ENCODE assay signal across 1 cellular context in genomic region chr2:60707750-60708371, GRCh38.
TF ChIP-seq lines count a peak whose summit lies in the region.

No MANE protein-coding gene starts in this region.

TF ChIP-seq in HepG2, 621 proteins besides CTCF, POLR2A, EP300 and RAD21 (continued from another document):
- peak; percentile 28; the same call in 1 of the 2 replicates for TF ChIP-seq ZNF687 (CRISPR knock-in tag; IDR thresholded peaks at IDR 0.05)
- peak; percentile 43; the same call in 1 of the 2 replicates for TF ChIP-seq ARID3A (IDR thresholded peaks at IDR 0.05; ENCODE audit: low read depth, low read length)
- TF ChIP-seq, protein P1, sequence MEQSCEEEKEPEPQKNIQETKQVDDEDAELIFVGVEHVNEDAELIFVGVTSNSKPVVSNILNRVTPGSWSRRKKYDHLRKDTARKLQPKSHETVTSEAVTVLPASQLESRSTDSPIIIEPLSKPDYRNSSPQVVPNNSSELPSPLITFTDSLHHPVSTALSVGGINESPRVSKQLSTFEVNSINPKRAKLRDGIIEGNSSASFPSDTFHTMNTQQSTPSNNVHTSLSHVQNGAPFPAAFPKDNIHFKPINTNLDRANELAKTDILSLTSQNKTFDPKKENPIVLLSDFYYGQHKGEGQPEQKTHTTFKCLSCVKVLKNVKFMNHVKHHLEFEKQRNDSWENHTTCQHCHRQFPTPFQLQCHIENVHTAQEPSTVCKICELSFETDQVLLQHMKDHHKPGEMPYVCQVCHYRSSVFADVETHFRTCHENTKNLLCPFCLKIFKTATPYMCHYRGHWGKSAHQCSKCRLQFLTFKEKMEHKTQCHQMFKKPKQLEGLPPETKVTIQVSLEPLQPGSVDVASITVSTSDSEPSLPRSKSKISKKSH (CRISPR knock-in tag; IDR thresholded peaks at IDR 0.05; ENCODE audit: borderline replicate concordance), result 0 out of 2 replicates have a peak, but pooled peaks have one; percentile 52
- TF ChIP-seq NRL (CRISPR knock-in tag; IDR thresholded peaks at IDR 0.05; ENCODE audit: borderline replicate concordance), result 0 out of 2 replicates have a peak, but pooled peaks have one; percentile 60
- TF ChIP-seq ZNF224 (CRISPR knock-in tag; IDR thresholded peaks at IDR 0.05), result no peak
- peak; percentile 55 for TF ChIP-seq SMC3 (IDR thresholded peaks at IDR 0.05; ENCODE audit: low read length)
- 0 out of 2 replicates have a peak, but pooled peaks have one; percentile 34 for TF ChIP-seq ARNT2 (CRISPR knock-in tag; IDR thresholded peaks at IDR 0.05; ENCODE audit: low read depth)
- 0 out of 2 replicates have a peak, but pooled peaks have one; percentile 27 for TF ChIP-seq ATF7-NPFF (CRISPR knock-in tag; IDR thresholded peaks at IDR 0.05; ENCODE audit: low read depth)
- TF ChIP-seq TCF12 (IDR thresholded peaks at IDR 0.05), result no peak
- no peak for TF ChIP-seq TCF12 (CRISPR knock-in tag; IDR thresholded peaks at IDR 0.05)
- TF ChIP-seq, protein P2, sequence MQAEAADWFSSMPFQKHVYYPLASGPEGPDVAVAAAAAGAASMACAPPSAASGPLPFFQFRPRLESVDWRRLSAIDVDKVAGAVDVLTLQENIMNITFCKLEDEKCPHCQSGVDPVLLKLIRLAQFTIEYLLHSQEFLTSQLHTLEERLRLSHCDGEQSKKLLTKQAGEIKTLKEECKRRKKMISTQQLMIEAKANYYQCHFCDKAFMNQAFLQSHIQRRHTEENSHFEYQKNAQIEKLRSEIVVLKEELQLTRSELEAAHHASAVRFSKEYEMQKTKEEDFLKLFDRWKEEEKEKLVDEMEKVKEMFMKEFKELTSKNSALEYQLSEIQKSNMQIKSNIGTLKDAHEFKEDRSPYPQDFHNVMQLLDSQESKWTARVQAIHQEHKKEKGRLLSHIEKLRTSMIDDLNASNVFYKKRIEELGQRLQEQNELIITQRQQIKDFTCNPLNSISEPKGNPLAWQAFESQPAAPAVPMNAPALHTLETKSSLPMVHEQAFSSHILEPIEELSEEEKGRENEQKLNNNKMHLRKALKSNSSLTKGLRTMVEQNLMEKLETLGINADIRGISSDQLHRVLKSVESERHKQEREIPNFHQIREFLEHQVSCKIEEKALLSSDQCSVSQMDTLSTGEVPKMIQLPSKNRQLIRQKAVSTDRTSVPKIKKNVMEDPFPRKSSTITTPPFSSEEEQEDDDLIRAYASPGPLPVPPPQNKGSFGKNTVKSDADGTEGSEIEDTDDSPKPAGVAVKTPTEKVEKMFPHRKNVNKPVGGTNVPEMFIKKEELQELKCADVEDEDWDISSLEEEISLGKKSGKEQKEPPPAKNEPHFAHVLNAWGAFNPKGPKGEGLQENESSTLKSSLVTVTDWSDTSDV (CRISPR knock-in tag; IDR thresholded peaks at IDR 0.05), result 0 out of 2 replicates have a peak, but pooled peaks have one; percentile 29
- TF ChIP-seq GABPB1 (CRISPR knock-in tag; IDR thresholded peaks at IDR 0.05), result 0 out of 2 replicates have a peak, but pooled peaks have one; percentile 20
- TF ChIP-seq, protein P3, sequence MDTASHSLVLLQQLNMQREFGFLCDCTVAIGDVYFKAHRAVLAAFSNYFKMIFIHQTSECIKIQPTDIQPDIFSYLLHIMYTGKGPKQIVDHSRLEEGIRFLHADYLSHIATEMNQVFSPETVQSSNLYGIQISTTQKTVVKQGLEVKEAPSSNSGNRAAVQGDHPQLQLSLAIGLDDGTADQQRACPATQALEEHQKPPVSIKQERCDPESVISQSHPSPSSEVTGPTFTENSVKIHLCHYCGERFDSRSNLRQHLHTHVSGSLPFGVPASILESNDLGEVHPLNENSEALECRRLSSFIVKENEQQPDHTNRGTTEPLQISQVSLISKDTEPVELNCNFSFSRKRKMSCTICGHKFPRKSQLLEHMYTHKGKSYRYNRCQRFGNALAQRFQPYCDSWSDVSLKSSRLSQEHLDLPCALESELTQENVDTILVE (CRISPR knock-in tag; IDR thresholded peaks at IDR 0.05), result 0 out of 2 replicates have a peak, but pooled peaks have one; percentile 30
- TF ChIP-seq, protein P4, sequence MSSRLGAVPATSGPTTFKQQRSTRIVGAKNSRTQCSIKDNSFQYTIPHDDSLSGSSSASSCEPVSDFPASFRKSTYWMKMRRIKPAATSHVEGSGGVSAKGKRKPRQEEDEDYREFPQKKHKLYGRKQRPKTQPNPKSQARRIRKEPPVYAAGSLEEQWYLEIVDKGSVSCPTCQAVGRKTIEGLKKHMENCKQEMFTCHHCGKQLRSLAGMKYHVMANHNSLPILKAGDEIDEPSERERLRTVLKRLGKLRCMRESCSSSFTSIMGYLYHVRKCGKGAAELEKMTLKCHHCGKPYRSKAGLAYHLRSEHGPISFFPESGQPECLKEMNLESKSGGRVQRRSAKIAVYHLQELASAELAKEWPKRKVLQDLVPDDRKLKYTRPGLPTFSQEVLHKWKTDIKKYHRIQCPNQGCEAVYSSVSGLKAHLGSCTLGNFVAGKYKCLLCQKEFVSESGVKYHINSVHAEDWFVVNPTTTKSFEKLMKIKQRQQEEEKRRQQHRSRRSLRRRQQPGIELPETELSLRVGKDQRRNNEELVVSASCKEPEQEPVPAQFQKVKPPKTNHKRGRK (CRISPR knock-in tag; IDR thresholded peaks at IDR 0.05), result no peak
- 0 out of 2 replicates have a peak, but pooled peaks have one; percentile 36 for TF ChIP-seq ARID5B (CRISPR knock-in tag; IDR thresholded peaks at IDR 0.05)
- no peak for TF ChIP-seq MLLT10 (CRISPR knock-in tag; IDR thresholded peaks at IDR 0.05)
